ENCODE assay signal across 21 cellular contexts in the genomic region with DNA sequence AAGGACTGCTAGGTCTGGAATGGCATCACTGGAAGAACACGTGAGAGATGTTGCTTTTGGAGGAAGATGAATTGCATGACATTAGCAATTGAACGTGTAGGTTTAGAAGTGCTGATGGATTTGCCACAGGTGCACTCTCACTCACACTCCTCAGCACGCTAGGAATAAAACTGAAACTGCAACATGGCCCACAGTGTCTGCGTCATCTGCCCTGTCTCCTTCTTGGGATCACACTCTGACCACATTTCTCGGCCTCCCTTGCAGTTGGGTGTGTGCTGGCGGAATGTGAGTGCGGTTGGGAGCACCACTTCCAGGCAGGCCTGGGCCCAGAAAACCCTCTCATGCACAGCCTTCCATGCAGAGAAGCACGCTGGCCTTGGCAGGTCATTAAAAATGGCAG.
DNase-seq lines count a peak whose midpoint lies in the region; ATAC-seq, FAIRE-seq and TF ChIP-seq lines count a peak whose summit lies in the region.
"Had no signal": no experiment of that assay in that cellular context is flagged by ENCODE, and none has a peak within 500 bp of the region (broad histone marks: within the 10 kb centered on the region; RNA-seq: fewer than 3 reads in every experiment).

No MANE protein-coding gene starts in this region.

- H3K4me3 ChIP-seq in MM.1S (ENCODE audit: low read length) (no peak overlapping the region), K562 (no peak overlapping the region), testis (no peak overlapping the region)
- H3K4me3 ChIP-seq: GM23338 had no signal

- intact Hi-C loops in K562 (cut with micrococcal nuclease): no loop called here
- intact Hi-C loops in testis (cut with DNase I; ENCODE audit: low total_unique reads): no loop called here

- TF ChIP-seq CTCF in MM.1S (IDR thresholded peaks at IDR 0.05; ENCODE audit: low read length): no peak
- no peak for TF ChIP-seq CTCF in K562 (IDR thresholded peaks at IDR 0.05 in 2 of 3, conservative IDR thresholded peaks at IDR 0.05 in 1 of 3; ENCODE audit: insufficient read depth in 2 of 3, low read depth in 1 of 3, low read length in 3 of 3)
- TF ChIP-seq CTCF in testis (IDR thresholded peaks at IDR 0.05): no peak

- H3K79me2 ChIP-seq in MM.1S (ENCODE audit: low read length) (no peaks in the 10 kb centered on the region), K562 (ENCODE audit: control insufficient read depth, insufficient read depth, low read length) (no peaks in the 10 kb centered on the region)

- H2AFZ ChIP-seq in MM.1S (ENCODE audit: low read length) (no peak overlapping the region), K562 (ENCODE audit: low read depth, low read length) (no peak overlapping the region)
- H2AFZ ChIP-seq: GM23338 had no signal

- ATAC-seq in K562: no peak
- ATAC-seq: GM23338 had no signal

- H3K27ac ChIP-seq in MM.1S (ENCODE audit: low read length) (peak overlapping the region; percentile 66), K562 (ENCODE audit: extremely low read depth, low read depth, low read length) (no peak overlapping the region), testis (no peak overlapping the region)

- DNase-seq in HT1080 (ENCODE audit: low read depth): peak; percentile 57
- DNase-seq in MM.1S: peak; percentile 81
- no peak for DNase-seq in K562 (ENCODE audit: extremely low read depth in 1 of 4, low spot score in 3 of 4)
- DNase-seq in mesenteric fat pad (ENCODE audit: low spot score): no peak
- no peak for DNase-seq in testis
- DNase-seq in DMS 273 treated with DMSO at 0.1 percent for 48 hours (lab: John Stamatoyannopoulos, UW): no peak
- DNase-seq: ACHN; BE2C; C1 segment of cervical spinal cord; Caco-2; CD4-positive, CD25-positive, alpha-beta regulatory T cell; CD8-positive, alpha-beta memory T cell; DMS153; DMS79; GDM1; HCEC 1CT; KBM-7 had no signal

- H3K9ac ChIP-seq in MM.1S (ENCODE audit: low read length) (no peak overlapping the region), K562 (ENCODE audit: insufficient read depth in 1 of 2, low read depth in 2 of 2, low read length in 2 of 2) (no peak overlapping the region)

- H3K36me3 ChIP-seq in MM.1S (replicated peaks; ENCODE audit: insufficient read depth, low read length) (no peaks in the 10 kb centered on the region), K562 (ENCODE audit: control insufficient read depth, insufficient read depth, low read length) (no peaks in the 10 kb centered on the region), testis (ENCODE audit: low read depth, missing control alignments) (no peaks in the 10 kb centered on the region)
- H3K36me3 ChIP-seq: BE2C had no signal

- 29% methylated on average over 8 of the region's 8 CpGs for WGBS in K562 (ENCODE audit: insufficient coverage, low coverage, missing lambda C conversion rate)
- 92 to 95% methylated on average over 5 to 8 of the region's 8 CpGs for WGBS in testis, 2 donors

- TF ChIP-seq RAD21 in K562 (CRISPR knock-in tag; conservative IDR thresholded peaks at IDR 0.05 in 1 of 2, IDR thresholded peaks at IDR 0.05 in 1 of 2): no peak

- TF ChIP-seq POLR2A in K562 (conservative IDR thresholded peaks at IDR 0.05): no peak
- no peak for TF ChIP-seq POLR2A in testis (IDR thresholded peaks at IDR 0.05)

- H3F3A ChIP-seq in MM.1S (ENCODE audit: insufficient read depth, low read length): no peaks in the 10 kb centered on the region

- no peaks in the 10 kb centered on the region for H3K9me1 ChIP-seq in K562 (ENCODE audit: control insufficient read depth, insufficient read depth, low read length)

- H3K27me3 ChIP-seq in MM.1S (replicated peaks; ENCODE audit: insufficient read depth, low read length): no peaks in the 10 kb centered on the region
- peaks cover 8 to 16% of the 10 kb centered on the region in 2 experiments; a peak in 4 of 5 replicates for H3K27me3 ChIP-seq in K562 (ENCODE audit: control insufficient read depth in 2 of 2, insufficient read depth in 2 of 2, low read length in 2 of 2)
- no peaks in the 10 kb centered on the region for H3K27me3 ChIP-seq in testis
- H3K27me3 ChIP-seq: BE2C had no signal

- no peak for TF ChIP-seq EP300 in K562 (IDR thresholded peaks at IDR 0.05; ENCODE audit: low read length)

- CTCF ChIA-PET in K562 (lab: Yijun Ruan, JAX; ENCODE audit: low intra/inter-chr PET ratio): no interaction called here

- no peak for FAIRE-seq in K562 (lab: Jason Lieb, UNC)
- FAIRE-seq: A204.1, D721Med, H54 had no signal

- H3K9me2 ChIP-seq in MM.1S (replicated peaks; ENCODE audit: insufficient read depth, low read length): no peaks in the 10 kb centered on the region

- POLR2A ChIA-PET in K562 (lab: Yijun Ruan, JAX): no interaction called here

- no TSS peak for BruUV-seq in K562 (replicated peaks; lab: Mats Ljungman, UMichigan)

- H3K9me3 ChIP-seq in MM.1S (replicated peaks; ENCODE audit: insufficient read depth, low read length): no peaks in the 10 kb centered on the region
- H3K9me3 ChIP-seq in K562 (replicated peaks; ENCODE audit: control insufficient read depth, insufficient read depth, low read depth, low read length): no peaks in the 10 kb centered on the region
- H3K9me3 ChIP-seq in testis: no peaks in the 10 kb centered on the region
- H3K9me3 ChIP-seq: BE2C, Caco-2 had no signal

- in situ Hi-C loops in K562 (cut with MboI): no loop called here

- H4K20me1 ChIP-seq in MM.1S (ENCODE audit: insufficient read depth, low read length) (no peaks in the 10 kb centered on the region), K562 (replicated peaks; ENCODE audit: control insufficient read depth, insufficient read depth, low read length) (no peaks in the 10 kb centered on the region)

- H3K4me1 ChIP-seq in MM.1S (ENCODE audit: low read length): peaks cover 13% of the 10 kb centered on the region
- peaks cover 0 to 2% of the 10 kb centered on the region in 2 experiments; a peak in 2 of 5 replicates for H3K4me1 ChIP-seq in K562 (replicated peaks in 1 of 2; ENCODE audit: control insufficient read depth in 2 of 2, insufficient read depth in 2 of 2, low read length in 2 of 2)
- H3K4me1 ChIP-seq in testis: peaks cover 22% of the 10 kb centered on the region

- H3K4me2 ChIP-seq in MM.1S (ENCODE audit: low read depth, low read length) (peak overlapping the region; percentile 15; the same call in 1 of the 2 replicates), K562 (ENCODE audit: insufficient read depth, low read length) (no peak overlapping the region)
- H3K4me2 ChIP-seq: GM23338 had no signal

TF ChIP-seq in K562, 482 proteins besides CTCF, POLR2A, EP300 and RAD21:
- TF ChIP-seq FOXJ3 (CRISPR knock-in tag; IDR thresholded peaks at IDR 0.05) (no peak), ATF7 (IDR thresholded peaks at IDR 0.05) (no peak), ZNF133 (CRISPR knock-in tag; IDR thresholded peaks at IDR 0.05) (no peak), CREM (IDR thresholded peaks at IDR 0.05; ENCODE audit: low read depth) (0 out of 2 replicates have a peak, but pooled peaks have one; percentile 11)

Comparison
In these comparisons a context has a peak if more than half of its experiments do, and no peak if none do; other contexts are left out.
1. DNase-seq: peak in HT1080 (single experiment) and MM.1S (single experiment); none in K562 (0 of 4), mesenteric fat pad (single experiment), testis (single experiment) and DMS 273 treated with DMSO at 0.1 percent for 48 hours (single experiment).